In genomic region chr12:116919706-116920485, GRCh38 we compare ENCODE assay signal across 2 cellular contexts.
TF ChIP-seq lines count a peak whose summit lies in the region.

No MANE protein-coding gene starts in this region.

TF ChIP-seq in GM23338, 12 proteins besides CTCF, POLR2A, EP300 and RAD21:
- no peak for TF ChIP-seq JUNB (IDR thresholded peaks at IDR 0.05; ENCODE audit: unreplicated experiment)
- TF ChIP-seq, protein P1, sequence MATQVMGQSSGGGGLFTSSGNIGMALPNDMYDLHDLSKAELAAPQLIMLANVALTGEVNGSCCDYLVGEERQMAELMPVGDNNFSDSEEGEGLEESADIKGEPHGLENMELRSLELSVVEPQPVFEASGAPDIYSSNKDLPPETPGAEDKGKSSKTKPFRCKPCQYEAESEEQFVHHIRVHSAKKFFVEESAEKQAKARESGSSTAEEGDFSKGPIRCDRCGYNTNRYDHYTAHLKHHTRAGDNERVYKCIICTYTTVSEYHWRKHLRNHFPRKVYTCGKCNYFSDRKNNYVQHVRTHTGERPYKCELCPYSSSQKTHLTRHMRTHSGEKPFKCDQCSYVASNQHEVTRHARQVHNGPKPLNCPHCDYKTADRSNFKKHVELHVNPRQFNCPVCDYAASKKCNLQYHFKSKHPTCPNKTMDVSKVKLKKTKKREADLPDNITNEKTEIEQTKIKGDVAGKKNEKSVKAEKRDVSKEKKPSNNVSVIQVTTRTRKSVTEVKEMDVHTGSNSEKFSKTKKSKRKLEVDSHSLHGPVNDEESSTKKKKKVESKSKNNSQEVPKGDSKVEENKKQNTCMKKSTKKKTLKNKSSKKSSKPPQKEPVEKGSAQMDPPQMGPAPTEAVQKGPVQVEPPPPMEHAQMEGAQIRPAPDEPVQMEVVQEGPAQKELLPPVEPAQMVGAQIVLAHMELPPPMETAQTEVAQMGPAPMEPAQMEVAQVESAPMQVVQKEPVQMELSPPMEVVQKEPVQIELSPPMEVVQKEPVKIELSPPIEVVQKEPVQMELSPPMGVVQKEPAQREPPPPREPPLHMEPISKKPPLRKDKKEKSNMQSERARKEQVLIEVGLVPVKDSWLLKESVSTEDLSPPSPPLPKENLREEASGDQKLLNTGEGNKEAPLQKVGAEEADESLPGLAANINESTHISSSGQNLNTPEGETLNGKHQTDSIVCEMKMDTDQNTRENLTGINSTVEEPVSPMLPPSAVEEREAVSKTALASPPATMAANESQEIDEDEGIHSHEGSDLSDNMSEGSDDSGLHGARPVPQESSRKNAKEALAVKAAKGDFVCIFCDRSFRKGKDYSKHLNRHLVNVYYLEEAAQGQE (IDR thresholded peaks at IDR 0.05; ENCODE audit: unreplicated experiment): no peak
- no peak for TF ChIP-seq STAT1 (IDR thresholded peaks at IDR 0.05; ENCODE audit: unreplicated experiment)
- no peak for TF ChIP-seq ZNF331 (CRISPR knock-in tag; IDR thresholded peaks at IDR 0.05; ENCODE audit: low read depth)
- no peak for TF ChIP-seq NANOG (IDR thresholded peaks at IDR 0.05; ENCODE audit: borderline replicate concordance)
- TF ChIP-seq CREB1 (CRISPR knock-in tag; IDR thresholded peaks at IDR 0.05; ENCODE audit: low read depth): no peak
- no peak for TF ChIP-seq EZH2 (IDR thresholded peaks at IDR 0.05; ENCODE audit: low read depth, unreplicated experiment)
- TF ChIP-seq, protein P2, sequence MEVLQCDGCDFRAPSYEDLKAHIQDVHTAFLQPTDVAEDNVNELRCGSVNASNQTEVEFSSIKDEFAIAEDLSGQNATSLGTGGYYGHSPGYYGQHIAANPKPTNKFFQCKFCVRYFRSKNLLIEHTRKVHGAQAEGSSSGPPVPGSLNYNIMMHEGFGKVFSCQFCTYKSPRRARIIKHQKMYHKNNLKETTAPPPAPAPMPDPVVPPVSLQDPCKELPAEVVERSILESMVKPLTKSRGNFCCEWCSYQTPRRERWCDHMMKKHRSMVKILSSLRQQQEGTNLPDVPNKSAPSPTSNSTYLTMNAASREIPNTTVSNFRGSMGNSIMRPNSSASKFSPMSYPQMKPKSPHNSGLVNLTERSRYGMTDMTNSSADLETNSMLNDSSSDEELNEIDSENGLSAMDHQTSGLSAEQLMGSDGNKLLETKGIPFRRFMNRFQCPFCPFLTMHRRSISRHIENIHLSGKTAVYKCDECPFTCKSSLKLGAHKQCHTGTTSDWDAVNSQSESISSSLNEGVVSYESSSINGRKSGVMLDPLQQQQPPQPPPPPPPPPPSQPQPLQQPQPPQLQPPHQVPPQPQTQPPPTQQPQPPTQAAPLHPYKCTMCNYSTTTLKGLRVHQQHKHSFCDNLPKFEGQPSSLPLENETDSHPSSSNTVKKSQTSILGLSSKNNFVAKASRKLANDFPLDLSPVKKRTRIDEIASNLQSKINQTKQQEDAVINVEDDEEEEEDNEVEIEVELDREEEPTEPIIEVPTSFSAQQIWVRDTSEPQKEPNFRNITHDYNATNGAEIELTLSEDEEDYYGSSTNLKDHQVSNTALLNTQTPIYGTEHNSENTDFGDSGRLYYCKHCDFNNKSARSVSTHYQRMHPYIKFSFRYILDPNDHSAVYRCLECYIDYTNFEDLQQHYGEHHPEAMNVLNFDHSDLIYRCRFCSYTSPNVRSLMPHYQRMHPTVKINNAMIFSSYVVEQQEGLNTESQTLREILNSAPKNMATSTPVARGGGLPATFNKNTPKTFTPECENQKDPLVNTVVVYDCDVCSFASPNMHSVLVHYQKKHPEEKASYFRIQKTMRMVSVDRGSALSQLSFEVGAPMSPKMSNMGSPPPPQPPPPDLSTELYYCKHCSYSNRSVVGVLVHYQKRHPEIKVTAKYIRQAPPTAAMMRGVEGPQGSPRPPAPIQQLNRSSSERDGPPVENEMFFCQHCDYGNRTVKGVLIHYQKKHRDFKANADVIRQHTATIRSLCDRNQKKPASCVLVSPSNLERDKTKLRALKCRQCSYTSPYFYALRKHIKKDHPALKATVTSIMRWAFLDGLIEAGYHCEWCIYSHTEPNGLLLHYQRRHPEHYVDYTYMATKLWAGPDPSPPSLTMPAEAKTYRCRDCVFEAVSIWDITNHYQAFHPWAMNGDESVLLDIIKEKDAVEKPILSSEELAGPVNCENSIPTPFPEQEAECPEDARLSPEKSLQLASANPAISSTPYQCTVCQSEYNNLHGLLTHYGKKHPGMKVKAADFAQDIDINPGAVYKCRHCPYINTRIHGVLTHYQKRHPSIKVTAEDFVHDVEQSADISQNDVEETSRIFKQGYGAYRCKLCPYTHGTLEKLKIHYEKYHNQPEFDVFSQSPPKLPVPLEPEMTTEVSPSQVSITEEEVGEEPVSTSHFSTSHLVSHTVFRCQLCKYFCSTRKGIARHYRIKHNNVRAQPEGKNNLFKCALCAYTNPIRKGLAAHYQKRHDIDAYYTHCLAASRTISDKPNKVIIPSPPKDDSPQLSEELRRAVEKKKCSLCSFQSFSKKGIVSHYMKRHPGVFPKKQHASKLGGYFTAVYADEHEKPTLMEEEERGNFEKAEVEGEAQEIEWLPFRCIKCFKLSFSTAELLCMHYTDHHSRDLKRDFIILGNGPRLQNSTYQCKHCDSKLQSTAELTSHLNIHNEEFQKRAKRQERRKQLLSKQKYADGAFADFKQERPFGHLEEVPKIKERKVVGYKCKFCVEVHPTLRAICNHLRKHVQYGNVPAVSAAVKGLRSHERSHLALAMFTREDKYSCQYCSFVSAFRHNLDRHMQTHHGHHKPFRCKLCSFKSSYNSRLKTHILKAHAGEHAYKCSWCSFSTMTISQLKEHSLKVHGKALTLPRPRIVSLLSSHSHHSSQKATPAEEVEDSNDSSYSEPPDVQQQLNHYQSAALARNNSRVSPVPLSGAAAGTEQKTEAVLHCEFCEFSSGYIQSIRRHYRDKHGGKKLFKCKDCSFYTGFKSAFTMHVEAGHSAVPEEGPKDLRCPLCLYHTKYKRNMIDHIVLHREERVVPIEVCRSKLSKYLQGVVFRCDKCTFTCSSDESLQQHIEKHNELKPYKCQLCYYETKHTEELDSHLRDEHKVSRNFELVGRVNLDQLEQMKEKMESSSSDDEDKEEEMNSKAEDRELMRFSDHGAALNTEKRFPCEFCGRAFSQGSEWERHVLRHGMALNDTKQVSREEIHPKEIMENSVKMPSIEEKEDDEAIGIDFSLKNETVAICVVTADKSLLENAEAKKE (CRISPR knock-in tag; IDR thresholded peaks at IDR 0.05): no peak
- TF ChIP-seq POLR2AphosphoS5 (IDR thresholded peaks at IDR 0.05; ENCODE audit: low read depth): no peak
- TF ChIP-seq ZNF114 (CRISPR knock-in tag; IDR thresholded peaks at IDR 0.05): no peak
- TF ChIP-seq EZH2phosphoT487 (IDR thresholded peaks at IDR 0.05; ENCODE audit: unreplicated experiment): no peak
- TF ChIP-seq, protein P3, sequence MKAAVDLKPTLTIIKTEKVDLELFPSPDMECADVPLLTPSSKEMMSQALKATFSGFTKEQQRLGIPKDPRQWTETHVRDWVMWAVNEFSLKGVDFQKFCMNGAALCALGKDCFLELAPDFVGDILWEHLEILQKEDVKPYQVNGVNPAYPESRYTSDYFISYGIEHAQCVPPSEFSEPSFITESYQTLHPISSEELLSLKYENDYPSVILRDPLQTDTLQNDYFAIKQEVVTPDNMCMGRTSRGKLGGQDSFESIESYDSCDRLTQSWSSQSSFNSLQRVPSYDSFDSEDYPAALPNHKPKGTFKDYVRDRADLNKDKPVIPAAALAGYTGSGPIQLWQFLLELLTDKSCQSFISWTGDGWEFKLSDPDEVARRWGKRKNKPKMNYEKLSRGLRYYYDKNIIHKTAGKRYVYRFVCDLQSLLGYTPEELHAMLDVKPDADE (IDR thresholded peaks at IDR 0.05): no peak
TF ChIP-seq in GM23338: peak in this region for 0.

TF ChIP-seq in K562, 482 proteins besides CTCF, POLR2A, EP300 and RAD21:
- TF ChIP-seq FOXK2 (conservative IDR thresholded peaks at IDR 0.05 in 1 of 2, IDR thresholded peaks at IDR 0.05 in 1 of 2; ENCODE audit: low read depth in 2 of 2): no peak
- no peak for TF ChIP-seq KAT2B (IDR thresholded peaks at IDR 0.05; ENCODE audit: low read depth, low read length)
- no peak for TF ChIP-seq ADNP (tag; IDR thresholded peaks at IDR 0.05)
- TF ChIP-seq TOE1 (IDR thresholded peaks at IDR 0.05; ENCODE audit: borderline replicate concordance): no peak
- no peak for TF ChIP-seq TOE1 (CRISPR knock-in tag; IDR thresholded peaks at IDR 0.05; ENCODE audit: borderline replicate concordance, low read depth)
- no peak for TF ChIP-seq KLF16 (IDR thresholded peaks at IDR 0.05)
- peak; percentile 5; the same call in 1 of the 2 replicates for TF ChIP-seq SMARCA4 (IDR thresholded peaks at IDR 0.05)
- no peak for TF ChIP-seq MTA2 (IDR thresholded peaks at IDR 0.05; ENCODE audit: low read depth)
- TF ChIP-seq DPF2 (IDR thresholded peaks at IDR 0.05): peak; percentile 37; the same call in 1 of the 2 replicates
- no peak for TF ChIP-seq CBFA2T3 (IDR thresholded peaks at IDR 0.05)
- no peak for TF ChIP-seq RHOXF2B (CRISPR knock-in tag; conservative IDR thresholded peaks at IDR 0.05)
- no peak for TF ChIP-seq RBM22 (IDR thresholded peaks at IDR 0.05; ENCODE audit: low read depth, low read length, poor library complexity, severe bottlenecking)
- TF ChIP-seq SNAPC5 (CRISPR knock-in tag; IDR thresholded peaks at IDR 0.05): no peak
- no peak for TF ChIP-seq ILF3 (IDR thresholded peaks at IDR 0.05; ENCODE audit: borderline replicate concordance)
- TF ChIP-seq PHTF2 (CRISPR knock-in tag; IDR thresholded peaks at IDR 0.05): no peak
- TF ChIP-seq ZKSCAN8 (CRISPR knock-in tag; IDR thresholded peaks at IDR 0.05): peak; percentile 55; the same call in 1 of the 2 replicates
- TF ChIP-seq ZNF76 (CRISPR knock-in tag; IDR thresholded peaks at IDR 0.05; ENCODE audit: borderline replicate concordance): no peak
- TF ChIP-seq ZNF717 (CRISPR knock-in tag; IDR thresholded peaks at IDR 0.05): no peak
- no peak for TF ChIP-seq DEAF1 (CRISPR knock-in tag; IDR thresholded peaks at IDR 0.05)
- no peak for TF ChIP-seq ZBTB8A (IDR thresholded peaks at IDR 0.05; ENCODE audit: partially characterized antibody)
- TF ChIP-seq SRSF7 (optimal IDR thresholded peaks at IDR 0.05; ENCODE audit: low read depth, low read length): no peak
- TF ChIP-seq SREBF1 (IDR thresholded peaks at IDR 0.05; ENCODE audit: borderline replicate concordance, low read depth, low read length): no peak
- TF ChIP-seq ZNF644 (tag; IDR thresholded peaks at IDR 0.05; ENCODE audit: low read depth): 0 out of 2 replicates have a peak, but pooled peaks have one; percentile 52
- TF ChIP-seq RBM14 (IDR thresholded peaks at IDR 0.05; ENCODE audit: borderline replicate concordance, insufficient read depth, low read depth, low read length): no peak
- no peak for TF ChIP-seq SIRT6 (IDR thresholded peaks at IDR 0.05; ENCODE audit: low read depth, low read length)
- no peak for TF ChIP-seq XRCC3 (IDR thresholded peaks at IDR 0.05)
- peak; percentile 48 for TF ChIP-seq HMBOX1 (IDR thresholded peaks at IDR 0.05)
- peak; percentile 25 for TF ChIP-seq MEIS2 (IDR thresholded peaks at IDR 0.05; ENCODE audit: partially characterized antibody)
